Comparison of ENCODE assay signal across 11 cellular contexts in the genomic region with DNA sequence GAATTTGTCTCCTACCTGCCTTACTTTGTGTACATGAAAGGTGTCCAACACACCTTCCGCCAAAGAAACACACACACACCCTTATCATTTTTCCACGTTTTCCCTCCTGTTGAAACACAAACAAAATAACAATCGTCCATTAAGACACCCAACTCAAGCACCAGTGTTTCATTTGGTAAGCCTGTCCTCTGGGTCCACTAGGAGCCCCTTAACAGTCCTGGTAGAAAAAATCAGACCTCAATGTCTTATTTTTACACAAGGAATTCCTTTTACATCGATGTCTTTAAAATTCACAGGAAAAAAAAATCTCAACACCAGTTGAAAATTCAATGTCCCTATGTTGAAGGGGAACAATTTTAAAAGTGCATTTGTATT. TPM values are rescaled to one million over a fixed set of nuclear protein-coding genes. Genes with fewer than 3 reads are reported as not detected.
DNase-seq lines count a peak whose midpoint lies in the region; ATAC-seq and TF ChIP-seq lines count a peak whose summit lies in the region.
"Had no signal": no experiment of that assay in that cellular context is flagged by ENCODE, and none has a peak within 500 bp of the region (broad histone marks: within the 10 kb centered on the region; RNA-seq: fewer than 3 reads in every experiment).

No MANE protein-coding gene starts in this region.

- H3K56ac ChIP-seq in H9 (ENCODE audit: insufficient read length, low read depth, low read length) = no peak overlapping the region

- peaks cover 51% of the 10 kb centered on the region for H3K27me3 Mint-ChIP-seq in H9 (ENCODE audit: low read depth)

- no peak overlapping the region for H3K4me3 ChIP-seq in SU-DHL-6 (ENCODE audit: insufficient read depth, low read length, poor library complexity, severe bottlenecking)
- H3K4me3 ChIP-seq in iPS-15b (ENCODE audit: low read depth, low read length) = peak overlapping the region; percentile 2
- H3K4me3 ChIP-seq in gastrocnemius medialis = no peak overlapping the region

- no peak overlapping the region for H2BK12ac ChIP-seq in H9 (ENCODE audit: insufficient read length, low read depth, low read length)

- H3K9ac ChIP-seq in H9 (ENCODE audit: extremely low read depth, insufficient read length, low read length) (no peak overlapping the region), SU-DHL-6 (ENCODE audit: low read length) (no peak overlapping the region), iPS-15b (ENCODE audit: low read depth, low read length) (no peak overlapping the region)

- H3K18ac ChIP-seq in H9 (ENCODE audit: insufficient read length, low read depth, low read length) = no peak overlapping the region

- no peak overlapping the region for H3K14ac ChIP-seq in H9 (ENCODE audit: insufficient read depth, low read length)

- peaks cover 48% of the 10 kb centered on the region for H3F3A ChIP-seq in SU-DHL-6 (ENCODE audit: insufficient read depth)

- H4K91ac ChIP-seq in H9 (ENCODE audit: insufficient read length, low read depth, low read length) = no peak overlapping the region

- H3K27ac Mint-ChIP-seq in H9 = peak overlapping the region in 2 of 3 experiments; percentile 20 to 95; a peak in 3 of 7 replicates

- H3K4me1 Mint-ChIP-seq in H9 = peaks cover 48 to 51% of the 10 kb centered on the region in 2 experiments

- H3K4ac ChIP-seq in H9 (ENCODE audit: low read depth, low read length) = no peak overlapping the region

- no peak overlapping the region for H3K23ac ChIP-seq in H9 (ENCODE audit: insufficient read length, low read depth, low read length)

- H4K8ac ChIP-seq in H9 (replicated peaks; ENCODE audit: insufficient read length, low read depth, low read length) = no peak overlapping the region

- H3K4me3 Mint-ChIP-seq in H9 = peak overlapping the region; percentile 2 to 64

- peaks cover 29% of the 10 kb centered on the region for H3K23me2 ChIP-seq in H9 (ENCODE audit: insufficient read length, low read depth, low read length, poor library complexity, severe bottlenecking)

- H3K27ac ChIP-seq in H9 (ENCODE audit: insufficient read length, low read depth, low read length) (no peak overlapping the region), SU-DHL-6 (ENCODE audit: low read depth, low read length) (no peak overlapping the region), gastrocnemius medialis (peak overlapping the region; percentile 97 to 100 (median 99))

- H3K4me2 ChIP-seq in H9 (ENCODE audit: insufficient read depth, insufficient read length, low read length) (peak overlapping the region; percentile 36), SU-DHL-6 (ENCODE audit: low read depth, low read length, poor library complexity, severe bottlenecking) (peak overlapping the region; percentile 90)

- no peak overlapping the region for H3T11ph ChIP-seq in H9 (ENCODE audit: low read length)

- no peak for DNase-seq in H9
- no peak for DNase-seq in gastrocnemius medialis
- DNase-seq in NCI-H2107 treated with DMSO at 0.1 percent for 48 hours (lab: John Stamatoyannopoulos, UW; ENCODE audit: unreplicated experiment) = no peak
- DNase-seq: activated CD4-positive, alpha-beta T cell treated with anti-CD3 and anti-CD28 coated beads for 4 hours; cortex of kidney; NCI-H524 treated with DMSO at 0.1 percent for 48 hours had no signal

- ATAC-seq in gastrocnemius medialis = no peak
- ATAC-seq in HG02852 (IDR thresholded peaks at IDR 0.05; ENCODE audit: unreplicated experiment) = no peak
- ATAC-seq in HG03378 (IDR thresholded peaks at IDR 0.05; ENCODE audit: unreplicated experiment) = no peak
- no peak for ATAC-seq in HG03095 (IDR thresholded peaks at IDR 0.05; ENCODE audit: unreplicated experiment)

- WGBS in H9 (ENCODE audit: extremely low coverage, insufficient read length, low lambda C conversion rate) = no CpG with 5 or more reads among the region's 4 CpGs

- no peaks in the 10 kb centered on the region; the same call in 1 of the 2 replicates for H3K27me3 ChIP-seq in H9 (ENCODE audit: insufficient read depth, low read length)
- no peaks in the 10 kb centered on the region for H3K27me3 ChIP-seq in SU-DHL-6 (ENCODE audit: low read length)
- H3K27me3 ChIP-seq in iPS-15b (ENCODE audit: control insufficient read depth, insufficient read depth, low read length) = peaks cover 52% of the 10 kb centered on the region
- H3K27me3 ChIP-seq in gastrocnemius medialis = no peaks in the 10 kb centered on the region

- TF ChIP-seq POLR2A in gastrocnemius medialis (IDR thresholded peaks at IDR 0.05) = no peak

- H3K79me1 ChIP-seq in H9 (ENCODE audit: insufficient read depth, low read depth, low read length, poor library complexity, severe bottlenecking) = no peaks in the 10 kb centered on the region

- no peak overlapping the region for H2BK15ac ChIP-seq in H9 (ENCODE audit: low read depth, low read length)

- H3K9me3 ChIP-seq in H9 (ENCODE audit: control insufficient read depth, low read depth, low read length) (no peaks in the 10 kb centered on the region), SU-DHL-6 (ENCODE audit: insufficient read depth, low read length) (no peaks in the 10 kb centered on the region), iPS-15b (ENCODE audit: control insufficient read depth, insufficient read depth, low read length) (no peaks in the 10 kb centered on the region), gastrocnemius medialis (no peaks in the 10 kb centered on the region)

- H3K36me3 ChIP-seq in SU-DHL-6 (ENCODE audit: low read length) (peaks cover 8% of the 10 kb centered on the region; the same call in 1 of the 2 replicates), iPS-15b (ENCODE audit: control insufficient read depth, insufficient read depth, low read length) (no peaks in the 10 kb centered on the region), gastrocnemius medialis (no peaks in the 10 kb centered on the region)

- peaks cover 9 to 18% (median 16%) of the 10 kb centered on the region in 3 experiments for H3K36me3 Mint-ChIP-seq in H9 (ENCODE audit: insufficient read depth in 1 of 3, low read depth in 3 of 3)

- H3K9me2 ChIP-seq in SU-DHL-6 (replicated peaks; ENCODE audit: insufficient read depth, low read length) = no peaks in the 10 kb centered on the region

- no peak for TF ChIP-seq CTCF in H9 (conservative IDR thresholded peaks at IDR 0.05)
- TF ChIP-seq CTCF in SU-DHL-6 (IDR thresholded peaks at IDR 0.05; ENCODE audit: insufficient read depth, low read length, poor library complexity, severe bottlenecking) = no peak
- no peak for TF ChIP-seq CTCF in gastrocnemius medialis (IDR thresholded peaks at IDR 0.05 in 4 of 5, conservative IDR thresholded peaks at IDR 0.05 in 1 of 5)

- H2AK5ac ChIP-seq in H9 (ENCODE audit: insufficient read length, low read length) = no peak overlapping the region

- intact Hi-C loops in gastrocnemius medialis (cut with DNase I; ENCODE audit: low total_unique reads) = loop anchor here (5.0 to 10.0 kb wide), 3 partner anchors 158 to 345 kb away; a partner anchor contains a TSS

- no peaks in the 10 kb centered on the region for H4K20me1 ChIP-seq in H9 (ENCODE audit: control insufficient read depth, insufficient read depth, insufficient read length)
- H4K20me1 ChIP-seq in SU-DHL-6 (ENCODE audit: low read depth, low read length) = no peaks in the 10 kb centered on the region

- in situ Hi-C loops in gastrocnemius medialis (cut with MboI; ENCODE audit: low sequenced_read_pairs in 4 of 4) = loop anchor here (5.0 to 25.0 kb wide), 8 partner anchors 73 to 355 kb away; no protein-coding TSS in a partner anchor

- no peak overlapping the region for H2AFZ ChIP-seq in H9 (ENCODE audit: low read length)
- no peak overlapping the region for H2AFZ ChIP-seq in SU-DHL-6 (ENCODE audit: low read depth, low read length, severe bottlenecking)

- H3K9me3 Mint-ChIP-seq in H9 = no peaks in the 10 kb centered on the region; a peak in 2 of 5 replicates

- H3K4me1 ChIP-seq in H9 (ENCODE audit: insufficient read depth, low read length) = peaks cover 10% of the 10 kb centered on the region
- peaks cover 26% of the 10 kb centered on the region for H3K4me1 ChIP-seq in iPS-15b (ENCODE audit: control insufficient read depth, insufficient read depth, low read length)
- H3K4me1 ChIP-seq in gastrocnemius medialis = peaks cover 40 to 50% of the 10 kb centered on the region in 2 donors

- no peak overlapping the region for H2BK5ac ChIP-seq in H9 (ENCODE audit: insufficient read length, low read length)

- no peak overlapping the region for H2BK120ac ChIP-seq in H9 (ENCODE audit: low read depth, low read length, poor library complexity, severe bottlenecking)

- no peak overlapping the region for H4K5ac ChIP-seq in H9 (ENCODE audit: insufficient read length, low read depth, low read length)

- H3K79me2 ChIP-seq in H9 (ENCODE audit: insufficient read depth, low read length) (no peaks in the 10 kb centered on the region), SU-DHL-6 (ENCODE audit: insufficient read depth, low read length) (0 out of 2 replicates have a peak, but pooled peaks cover 5% of the 10 kb centered on the region)

- no peak overlapping the region for H2BK20ac ChIP-seq in H9 (ENCODE audit: low read depth, low read length, poor library complexity, severe bottlenecking)

RNA-seq across cellular contexts. Expression of a gene that starts 4.0 kb away (rescaled TPM):
- total RNA-seq in H9 (2021) = 23.2 and 23.3 TPM in 2 replicates
- total RNA-seq in gastrocnemius medialis = 10 to 100 TPM in 3 of 4 donors, 1 to 10 TPM in 1; 9.7 to 38.3 (median 27.8) TPM

Comparison
In these comparisons a context has a peak if more than half of its experiments do, and no peak if none do; other contexts are left out.
1. H3K27ac ChIP-seq: peak in gastrocnemius medialis (4 of 4); none in H9 (single experiment) and SU-DHL-6 (single experiment).